1 cellular context compared by ENCODE assay signal in the genomic region with DNA sequence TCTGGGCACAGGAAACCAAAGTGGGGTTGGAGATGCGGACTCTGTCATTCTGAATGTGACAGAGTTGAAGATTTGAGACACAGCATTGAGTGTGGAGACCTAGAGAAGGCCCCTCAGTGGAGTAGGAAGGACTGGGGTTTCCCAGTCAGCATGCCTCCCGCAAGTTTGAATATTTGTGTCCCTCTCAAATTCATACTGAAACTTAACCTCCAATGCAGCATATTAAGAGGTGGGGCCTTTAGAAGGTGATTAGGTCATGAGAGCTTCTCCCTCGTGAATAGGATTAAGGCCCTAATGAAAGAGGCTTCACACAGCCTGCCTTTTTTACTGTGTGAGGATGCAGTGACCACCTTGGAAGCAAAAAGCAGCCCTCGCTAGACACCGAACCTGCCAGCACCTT.
TF ChIP-seq lines count a peak whose summit lies in the region.

No MANE protein-coding gene starts in this region.

TF ChIP-seq in H1, 55 proteins besides CTCF, POLR2A, EP300 and RAD21:
- TF ChIP-seq BCL11A (IDR thresholded peaks at IDR 0.05; ENCODE audit: low read depth in 2 of 2, low read length in 2 of 2) (no peak), FOSL1 (IDR thresholded peaks at IDR 0.05; ENCODE audit: insufficient read depth, low read depth, low read length) (no peak), NRF1 (IDR thresholded peaks at IDR 0.05; ENCODE audit: low read depth, low read length) (no peak), EGR1 (IDR thresholded peaks at IDR 0.05; ENCODE audit: borderline replicate concordance, low read depth, low read length) (no peak), ATF3 (IDR thresholded peaks at IDR 0.05; ENCODE audit: insufficient read depth, low read depth, low read length) (no peak), SRF (IDR thresholded peaks at IDR 0.05; ENCODE audit: low read depth, low read length) (no peak), CEBPB (IDR thresholded peaks at IDR 0.05; ENCODE audit: low read depth, low read length) (no peak), JUN (IDR thresholded peaks at IDR 0.05; ENCODE audit: low read depth, low read length) (no peak), CBX8 (IDR thresholded peaks at IDR 0.05; ENCODE audit: borderline replicate concordance, low read depth, low read length) (no peak), TCF12 (IDR thresholded peaks at IDR 0.05; ENCODE audit: low read depth, low read length) (no peak), TEAD4 (IDR thresholded peaks at IDR 0.05; ENCODE audit: low read depth, low read length) (no peak), SUZ12 (IDR thresholded peaks at IDR 0.05; ENCODE audit: low read length) (no peak), E2F6 (IDR thresholded peaks at IDR 0.05) (no peak), CHD2 (IDR thresholded peaks at IDR 0.05; ENCODE audit: low read length) (no peak), RNF2 (IDR thresholded peaks at IDR 0.05; ENCODE audit: borderline replicate concordance, low read depth, low read length, missing control alignments, poor library complexity, severe bottlenecking) (no peak), RFX5 (IDR thresholded peaks at IDR 0.05; ENCODE audit: borderline replicate concordance, low read depth, low read length) (no peak)
TF ChIP-seq in H1: peak in this region for 0.
